ENCODE assay signal across 1 cellular context in genomic region chr1:207333620-207334019, GRCh38.
TF ChIP-seq lines count a peak whose summit lies in the region.

No MANE protein-coding gene starts in this region.

TF ChIP-seq in SK-N-SH, 30 proteins besides CTCF, POLR2A, EP300 and RAD21 (continued from another document):
- TF ChIP-seq PBX3 (IDR thresholded peaks at IDR 0.05) (no peak), FOXJ3 (CRISPR knock-in tag; IDR thresholded peaks at IDR 0.05) (no peak)
